In the genomic region with DNA sequence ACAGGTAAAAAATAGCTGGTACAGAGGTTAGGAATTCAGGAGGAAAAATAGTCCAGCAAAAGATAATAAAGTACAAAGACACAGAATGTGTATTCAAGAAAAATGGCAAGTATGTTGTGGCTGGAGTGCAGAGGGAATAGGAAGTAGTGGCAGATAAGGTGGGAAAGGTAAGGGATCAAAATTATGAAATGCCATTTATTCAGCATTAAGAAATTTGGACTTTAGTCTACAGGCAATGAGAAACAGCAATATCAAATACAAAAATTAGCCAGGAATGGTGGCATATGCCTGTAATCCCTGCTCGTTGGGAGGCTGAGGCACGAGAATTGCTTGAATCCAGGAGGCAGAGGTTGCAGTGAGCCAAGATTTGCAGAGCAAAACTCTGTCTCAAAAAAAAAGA, we compare ENCODE assay signal across 14 cellular contexts. TPM values are rescaled to one million over a fixed set of nuclear protein-coding genes. Genes with fewer than 3 reads are reported as not detected.
A peak's percentile ranks its signal among the peaks of the same experiment; 100 is the strongest.
DNase-seq lines count a peak whose midpoint lies in the region; ATAC-seq and TF ChIP-seq lines count a peak whose summit lies in the region.
"Had no signal": no experiment of that assay in that cellular context is flagged by ENCODE, and none has a peak within 500 bp of the region (broad histone marks: within the 10 kb centered on the region; RNA-seq: fewer than 3 reads in every experiment).

No MANE protein-coding gene starts in this region.

- peaks cover 17% of the 10 kb centered on the region for H3K36me3 Mint-ChIP-seq in activated naive CD4-positive, alpha-beta T cell treated with anti-CD3 and anti-CD28 coated beads, Interleukin-2, amount 50 U/mL, for 24 hours
- peaks cover 45% of the 10 kb centered on the region for H3K36me3 Mint-ChIP-seq in activated CD8-positive, alpha-beta T cell treated with anti-CD3 and anti-CD28 coated beads for 36 hours (ENCODE audit: low read depth)
- peaks cover 5 to 42% (median 20%) of the 10 kb centered on the region in 3 donors for H3K36me3 Mint-ChIP-seq in immature natural killer cell
- peaks cover 33% of the 10 kb centered on the region for H3K36me3 Mint-ChIP-seq in progenitor cell of endocrine pancreas (ENCODE audit: insufficient read depth)

- H3K4me3 Mint-ChIP-seq in activated naive CD4-positive, alpha-beta T cell treated with anti-CD3 and anti-CD28 coated beads, Interleukin-2, amount 50 U/mL, for 24 hours, result no peak overlapping the region
- no peak overlapping the region for H3K4me3 Mint-ChIP-seq in activated CD8-positive, alpha-beta T cell treated with anti-CD3 and anti-CD28 coated beads for 36 hours
- H3K4me3 Mint-ChIP-seq in immature natural killer cell (no peak overlapping the region), progenitor cell of endocrine pancreas (ENCODE audit: low read depth) (no peak overlapping the region)
- H3K4me3 Mint-ChIP-seq: CD14-positive monocyte had no signal

- POLR2A ChIA-PET in activated CD8-positive, alpha-beta T cell treated with anti-CD3 and anti-CD28 coated beads for 36 hours (lab: Charles Lee), result interaction anchor here (0.6 kb wide), 1 partner anchor 10 kb away, joined by 4 read pairs; no protein-coding TSS in a partner anchor

- no peak for TF ChIP-seq POLR2A in Peyer's patch (IDR thresholded peaks at IDR 0.05)

- DNase-seq in activated naive CD4-positive, alpha-beta T cell (lab: John Stamatoyannopoulos, UW), result no peak
- DNase-seq in activated CD8-positive, alpha-beta T cell treated with anti-CD3 and anti-CD28 coated beads for 36 hours, result no peak
- no peak for DNase-seq in immature natural killer cell
- DNase-seq in progenitor cell of endocrine pancreas (ENCODE audit: low spot score, unreplicated experiment), result no peak
- no peak for DNase-seq in Peyer's patch
- no peak for DNase-seq in activated gamma-delta T cell (lab: John Stamatoyannopoulos, UW)
- no peak for DNase-seq in psoas muscle
- DNase-seq: DMS79 treated with DMSO at 0.1 percent for 48 hours, NCI-H146, NCI-H2081 treated with DMSO at 0.1 percent for 48 hours, NCI-H526 treated with DMSO at 0.1 percent for 48 hours had no signal

- H3K9me3 Mint-ChIP-seq in activated naive CD4-positive, alpha-beta T cell treated with anti-CD3 and anti-CD28 coated beads, Interleukin-2, amount 50 U/mL, for 24 hours, result no peaks in the 10 kb centered on the region
- H3K9me3 Mint-ChIP-seq in activated CD8-positive, alpha-beta T cell treated with anti-CD3 and anti-CD28 coated beads for 36 hours, result no peaks in the 10 kb centered on the region
- H3K9me3 Mint-ChIP-seq in immature natural killer cell (no peaks in the 10 kb centered on the region), progenitor cell of endocrine pancreas (ENCODE audit: low read depth) (no peaks in the 10 kb centered on the region)

- intact Hi-C loops in activated CD8-positive, alpha-beta T cell treated with anti-CD3 and anti-CD28 coated beads for 36 hours (cut with micrococcal nuclease), result no loop called here
- intact Hi-C loops in psoas muscle (cut with DNase I), result no loop called here

- no peak overlapping the region for H3K4me3 ChIP-seq in Peyer's patch
- H3K4me3 ChIP-seq in psoas muscle, result no peak overlapping the region

- WGBS in psoas muscle, 3 donors, result 69 to 84% (median 84%) methylated on average over 2 of the region's 2 CpGs

- peaks cover 0 to 10% (median 0%) of the 10 kb centered on the region in 4 donors for H3K4me1 ChIP-seq in Peyer's patch
- H3K4me1 ChIP-seq in psoas muscle, result peaks cover 50% of the 10 kb centered on the region

- H3K36me3 ChIP-seq in Peyer's patch (peaks cover 0 to 81% (median 0%) of the 10 kb centered on the region in 3 donors), psoas muscle (ENCODE audit: insufficient read depth in 1 of 2, low read depth in 1 of 2) (peaks cover 7 to 91% of the 10 kb centered on the region in 2 donors)

- H3K4me1 Mint-ChIP-seq in activated naive CD4-positive, alpha-beta T cell treated with anti-CD3 and anti-CD28 coated beads, Interleukin-2, amount 50 U/mL, for 24 hours, result peaks cover 52% of the 10 kb centered on the region
- peaks cover 30% of the 10 kb centered on the region for H3K4me1 Mint-ChIP-seq in activated CD8-positive, alpha-beta T cell treated with anti-CD3 and anti-CD28 coated beads for 36 hours (ENCODE audit: low read depth)
- H3K4me1 Mint-ChIP-seq in immature natural killer cell (peaks cover 26 to 86% of the 10 kb centered on the region in 2 donors), progenitor cell of endocrine pancreas (ENCODE audit: low read depth) (peaks cover 8% of the 10 kb centered on the region)
- H3K4me1 Mint-ChIP-seq: CD14-positive monocyte had no signal

- H3K27me3 ChIP-seq in Peyer's patch (no peaks in the 10 kb centered on the region), psoas muscle (ENCODE audit: insufficient read depth in 3 of 3, low read length in 2 of 3) (no peaks in the 10 kb centered on the region)

- H3K27me3 Mint-ChIP-seq in activated naive CD4-positive, alpha-beta T cell treated with anti-CD3 and anti-CD28 coated beads, Interleukin-2, amount 50 U/mL, for 24 hours, result no peaks in the 10 kb centered on the region
- H3K27me3 Mint-ChIP-seq in activated CD8-positive, alpha-beta T cell treated with anti-CD3 and anti-CD28 coated beads for 36 hours, result no peaks in the 10 kb centered on the region
- H3K27me3 Mint-ChIP-seq in immature natural killer cell (ENCODE audit: low read depth in 3 of 3) (no peaks in the 10 kb centered on the region), progenitor cell of endocrine pancreas (no peaks in the 10 kb centered on the region)

- H3K9me3 ChIP-seq in Peyer's patch (no peaks in the 10 kb centered on the region), psoas muscle (no peaks in the 10 kb centered on the region)

- H3K27ac ChIP-seq in Peyer's patch (no peak overlapping the region), psoas muscle (no peak overlapping the region)

- CTCF ChIA-PET in activated CD8-positive, alpha-beta T cell treated with anti-CD3 and anti-CD28 coated beads for 36 hours (lab: Charles Lee), result interaction anchor here (1.2 kb wide), 1 partner anchor 16 kb away, joined by 5 read pairs; no protein-coding TSS in a partner anchor

- no peak for ATAC-seq in activated CD8-positive, alpha-beta T cell treated with anti-CD3 and anti-CD28 coated beads for 36 hours
- no peak for ATAC-seq in psoas muscle
- ATAC-seq: HCT116 had no signal

- H3K27ac Mint-ChIP-seq in activated naive CD4-positive, alpha-beta T cell treated with anti-CD3 and anti-CD28 coated beads, Interleukin-2, amount 50 U/mL, for 24 hours, result peak overlapping the region; percentile 2
- H3K27ac Mint-ChIP-seq in activated CD8-positive, alpha-beta T cell treated with anti-CD3 and anti-CD28 coated beads for 36 hours, result peak overlapping the region; percentile 40
- H3K27ac Mint-ChIP-seq in immature natural killer cell (peak overlapping the region in 5 of 6 donors; percentile 3 to 51 (median 18)), progenitor cell of endocrine pancreas (peak overlapping the region; percentile 17)

- TF ChIP-seq CTCF in activated CD8-positive, alpha-beta T cell treated with anti-CD3 and anti-CD28 coated beads for 36 hours (IDR thresholded peaks at IDR 0.05), result no peak
- TF ChIP-seq CTCF in progenitor cell of endocrine pancreas (IDR thresholded peaks at IDR 0.05; ENCODE audit: unreplicated experiment), result no peak
- TF ChIP-seq CTCF in Peyer's patch (IDR thresholded peaks at IDR 0.05), result no peak
- no peak for TF ChIP-seq CTCF in psoas muscle (IDR thresholded peaks at IDR 0.05)

RNA-seq across cellular contexts. Expression of gene MMADHC, which starts 10.3 kb away (rescaled TPM):
- 100 to 1,000 TPM; 130 to 132 TPM for total RNA-seq in activated CD8-positive, alpha-beta T cell treated with anti-CD3 and anti-CD28 coated beads for 36 hours
- polyA plus RNA-seq in immature natural killer cell, result 100 to 1,000 TPM in 2 of 3 donors, 10 to 100 TPM in 1; 97.5 to 191 (median 130) TPM
- 80.0 and 83.9 TPM in 2 replicates for total RNA-seq in progenitor cell of endocrine pancreas
- total RNA-seq in Peyer's patch, result 10 to 100 TPM; 35.5 to 61.6 (median 45.5) TPM
- total RNA-seq in psoas muscle, result 100 to 1,000 TPM; 161 to 196 (median 166) TPM
- polyA plus RNA-seq in psoas muscle, result 100 to 1,000 TPM; 126 to 205 (median 144) TPM
